Comparison of ENCODE assay signal across 8 cellular contexts in genomic region chr11:11786771-11787170, GRCh38. TPM values are rescaled to one million over a fixed set of nuclear protein-coding genes. Genes with fewer than 3 reads are reported as not detected.
DNase-seq lines count a peak whose midpoint lies in the region; ATAC-seq, FAIRE-seq and TF ChIP-seq lines count a peak whose summit lies in the region.

No MANE protein-coding gene starts in this region.

- H3K9me3 Mint-ChIP-seq in natural killer cell, result no peaks in the 10 kb centered on the region

- H3K79me2 ChIP-seq in Loucy (ENCODE audit: insufficient read depth, low read length), result no peaks in the 10 kb centered on the region

- no peak overlapping the region for H2AFZ ChIP-seq in Loucy (ENCODE audit: low read length)

- H3K4me1 ChIP-seq in Loucy (ENCODE audit: insufficient read depth, low read length, poor library complexity, severe bottlenecking), result no peaks in the 10 kb centered on the region

- H3K36me3 Mint-ChIP-seq in natural killer cell (no peaks in the 10 kb centered on the region), T-helper 17 cell (ENCODE audit: low read depth) (no peaks in the 10 kb centered on the region)

- no peak overlapping the region for H3K9ac ChIP-seq in Loucy (ENCODE audit: low read depth, low read length, poor library complexity, severe bottlenecking)

- intact Hi-C loops in natural killer cell (cut with micrococcal nuclease), result loop anchor here (1.0 to 5.0 kb wide), 2 partner anchors 758 to 994 kb away; no protein-coding TSS in a partner anchor

- H3K27me3 Mint-ChIP-seq in natural killer cell (ENCODE audit: low read depth in 2 of 2) (peaks cover 16 to 19% of the 10 kb centered on the region in 2 donors), T-helper 17 cell (peaks cover 38% of the 10 kb centered on the region)

- ATAC-seq in natural killer cell, result no peak
- ATAC-seq in T-helper 17 cell, result no peak
- no peak for ATAC-seq in GM18519 (IDR thresholded peaks at IDR 0.05; ENCODE audit: low FRiP score, unreplicated experiment)

- H3K4me2 ChIP-seq in Loucy (ENCODE audit: low read depth, low read length, poor library complexity, severe bottlenecking), result no peak overlapping the region

- H3K4me3 ChIP-seq in Loucy (ENCODE audit: low read length, poor library complexity, severe bottlenecking) (no peak overlapping the region), cardiac fibroblast (replicated peaks in 1 of 2; ENCODE audit: low read depth in 2 of 2, low read length in 2 of 2) (no peak overlapping the region)

- TF ChIP-seq CTCF in Loucy (conservative IDR thresholded peaks at IDR 0.05; ENCODE audit: low read length) (peak; percentile 58), cardiac fibroblast (IDR thresholded peaks at IDR 0.05; ENCODE audit: low read depth, low read length) (peak; percentile 51), natural killer cell (IDR thresholded peaks at IDR 0.05) (no peak)

- no peaks in the 10 kb centered on the region for H3F3A ChIP-seq in Loucy (ENCODE audit: low read depth)

- H4K20me1 ChIP-seq in Loucy (ENCODE audit: insufficient read depth, low read length, poor library complexity, severe bottlenecking), result no peaks in the 10 kb centered on the region

- FAIRE-seq in GM19239 (lab: Jason Lieb, UNC), result no peak

- no peaks in the 10 kb centered on the region for H3K36me3 ChIP-seq in Loucy (ENCODE audit: insufficient read depth, low read length)

- H3K27me3 ChIP-seq in Loucy (ENCODE audit: insufficient read depth, low read length, poor library complexity, severe bottlenecking), result no peaks in the 10 kb centered on the region

- H3K27ac Mint-ChIP-seq in natural killer cell, result no peak overlapping the region
- H3K27ac Mint-ChIP-seq in T-helper 17 cell, result no peak overlapping the region

- peak; percentile 18 for DNase-seq in DMS53 treated with DMSO at 0.1 percent for 48 hours (lab: John Stamatoyannopoulos, UW; ENCODE audit: unreplicated experiment)
- peak; percentile 42 to 43 for DNase-seq in cardiac fibroblast (ENCODE audit: low read depth in 2 of 2)
- DNase-seq in midbrain (lab: John Stamatoyannopoulos, UW), result peak; percentile 24
- no peak for DNase-seq in natural killer cell
- no peak for DNase-seq in T-helper 17 cell
- DNase-seq in GM19239 (ENCODE audit: insufficient read length, low spot score), result no peak

- H3K9me3 ChIP-seq in Loucy (ENCODE audit: insufficient read depth, low read depth, low read length), result no peaks in the 10 kb centered on the region
- no peaks in the 10 kb centered on the region for H3K9me3 ChIP-seq in T-helper 17 cell (ENCODE audit: control insufficient read depth, low read length, poor library complexity, severe bottlenecking)

- H3K4me3 Mint-ChIP-seq in natural killer cell (no peak overlapping the region), T-helper 17 cell (no peak overlapping the region)

- H3K4me1 Mint-ChIP-seq in natural killer cell (no peaks in the 10 kb centered on the region), T-helper 17 cell (peaks cover 4% of the 10 kb centered on the region)

- no peaks in the 10 kb centered on the region for H3K9me2 ChIP-seq in Loucy (replicated peaks; ENCODE audit: low read depth, low read length)

RNA-seq across cellular contexts. Expression of gene USP47, which starts 55.0 kb away (rescaled TPM):
- total RNA-seq in natural killer cell (100 to 1,000 TPM; 102 to 108 (median 107) TPM), T-helper 17 cell (10 to 100 TPM; 71.5 to 82.3 TPM)

Comparison
In these comparisons a context has a peak if more than half of its experiments do, and no peak if none do; other contexts are left out.
1. DNase-seq: peak in DMS53 treated with DMSO at 0.1 percent for 48 hours (single experiment), cardiac fibroblast (2 of 2) and midbrain (single experiment); none in natural killer cell (single experiment), T-helper 17 cell (0 of 3) and GM19239 (single experiment).